ENCODE assay signal across 12 cellular contexts in the genomic region with DNA sequence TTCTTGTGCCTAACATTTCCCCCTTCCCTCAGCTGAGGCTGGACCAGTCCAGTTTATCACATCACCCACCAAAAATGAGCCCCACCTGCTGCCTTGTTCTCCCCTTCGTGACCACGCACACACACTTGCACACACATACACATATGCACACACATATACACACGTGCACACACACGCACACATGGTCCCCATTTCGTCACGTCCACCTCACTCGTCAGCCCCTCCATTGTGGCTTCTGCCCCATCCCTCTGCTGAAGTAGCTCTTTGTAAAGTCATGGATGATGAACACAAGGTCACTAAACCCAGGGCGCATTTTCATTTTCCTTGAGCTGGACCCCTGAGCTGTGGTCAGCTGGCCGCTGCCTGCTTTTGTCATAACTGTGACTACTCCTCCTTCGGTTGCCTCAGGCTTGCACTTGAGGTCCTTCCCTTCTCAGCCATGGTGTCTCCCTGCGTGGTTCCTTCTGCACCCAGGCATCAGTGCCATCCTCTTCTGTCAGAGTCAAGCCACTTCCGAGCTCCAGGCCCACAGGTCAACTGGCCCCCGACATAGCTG.
A peak's percentile ranks its signal among the peaks of the same experiment; 100 is the strongest.
DNase-seq lines count a peak whose midpoint lies in the region; ATAC-seq and TF ChIP-seq lines count a peak whose summit lies in the region.
"Had no signal": no experiment of that assay in that cellular context is flagged by ENCODE, and none has a peak within 500 bp of the region (broad histone marks: within the 10 kb centered on the region; RNA-seq: fewer than 3 reads in every experiment).

No MANE protein-coding gene starts in this region.

- H3K27me3 ChIP-seq in SJSA1 (replicated peaks) (no peaks in the 10 kb centered on the region), transverse colon (no peaks in the 10 kb centered on the region)

- H3K36me3 ChIP-seq in SJSA1, result no peaks in the 10 kb centered on the region
- no peaks in the 10 kb centered on the region for H3K36me3 ChIP-seq in transverse colon

- H3K27ac ChIP-seq in SJSA1 (peak overlapping the region; percentile 93), transverse colon (peak overlapping the region in 1 of 4 donors; percentile 37)

- H3K36me3 Mint-ChIP-seq in activated naive CD4-positive, alpha-beta T cell treated with anti-CD3 and anti-CD28 coated beads, Interleukin-2, amount 50 U/mL, for 72 hours, result no peaks in the 10 kb centered on the region
- no peaks in the 10 kb centered on the region for H3K36me3 Mint-ChIP-seq in stimulated activated effector memory CD8-positive, alpha-beta T cell treated with anti-CD3 and anti-CD28 coated beads, Interleukin-12 subunit alpha, Interleukin-12 subunit beta, amount 100 ng/mL, for 72 hours

- peak in 1 of 2 donors; percentile 7 for ATAC-seq in activated naive CD4-positive, alpha-beta T cell treated with anti-CD3 and anti-CD28 coated beads, Interleukin-2, amount 50 U/mL, for 72 hours
- peak; percentile 23 for ATAC-seq in HG02981 (IDR thresholded peaks at IDR 0.05; ENCODE audit: unreplicated experiment)
- no peak for ATAC-seq in stimulated activated effector memory CD8-positive, alpha-beta T cell treated with anti-CD3 and anti-CD28 coated beads, Interleukin-12 subunit alpha, Interleukin-12 subunit beta, amount 100 ng/mL, for 72 hours

- intact Hi-C loops in transverse colon (cut with DNase I; ENCODE audit: low total_unique reads), result no loop called here

- no peak for TF ChIP-seq CTCF in transverse colon (IDR thresholded peaks at IDR 0.05)

- H3K4me1 Mint-ChIP-seq in stimulated activated effector memory CD8-positive, alpha-beta T cell treated with anti-CD3 and anti-CD28 coated beads, Interleukin-12 subunit alpha, Interleukin-12 subunit beta, amount 100 ng/mL, for 72 hours, result peaks cover 33% of the 10 kb centered on the region

- no peaks in the 10 kb centered on the region for H3K9me3 Mint-ChIP-seq in activated naive CD4-positive, alpha-beta T cell treated with anti-CD3 and anti-CD28 coated beads, Interleukin-2, amount 50 U/mL, for 72 hours
- H3K9me3 Mint-ChIP-seq in stimulated activated effector memory CD8-positive, alpha-beta T cell treated with anti-CD3 and anti-CD28 coated beads, Interleukin-12 subunit alpha, Interleukin-12 subunit beta, amount 100 ng/mL, for 72 hours, result no peaks in the 10 kb centered on the region

- peak overlapping the region; percentile 9 to 17 for H3K27ac Mint-ChIP-seq in activated naive CD4-positive, alpha-beta T cell treated with anti-CD3 and anti-CD28 coated beads, Interleukin-2, amount 50 U/mL, for 72 hours
- no peak overlapping the region for H3K27ac Mint-ChIP-seq in stimulated activated effector memory CD8-positive, alpha-beta T cell treated with anti-CD3 and anti-CD28 coated beads, Interleukin-12 subunit alpha, Interleukin-12 subunit beta, amount 100 ng/mL, for 72 hours

- H3K4me3 ChIP-seq in SJSA1, result no peak overlapping the region
- H3K4me3 ChIP-seq in transverse colon, result no peak overlapping the region

- TF ChIP-seq EP300 in transverse colon (IDR thresholded peaks at IDR 0.05; ENCODE audit: low read depth), result no peak

- in situ Hi-C loops in transverse colon (cut with MboI; ENCODE audit: low pct_ligation_motif_present in 1 of 4, low pct_unique_long_range_greater_than_20kb in 1 of 4, low sequenced_read_pairs in 3 of 4), result loop anchor here in 2 of 4 donors (25.0 kb wide), 1 partner anchor 129 kb away; no protein-coding TSS in a partner anchor

- WGBS in transverse colon (ENCODE audit: low coverage in 1 of 2), 2 donors, result 68 to 74% methylated on average over 6 to 13 of the region's 13 CpGs

- peaks cover 45% of the 10 kb centered on the region for H3K4me1 ChIP-seq in SJSA1 (replicated peaks)
- peaks cover 18 to 35% (median 28%) of the 10 kb centered on the region in 4 donors for H3K4me1 ChIP-seq in transverse colon

- DNase-seq in activated naive CD4-positive, alpha-beta T cell treated with anti-CD3 and anti-CD28 coated beads, Interleukin-2, amount 50 U/mL, for 72 hours (ENCODE audit: low spot score in 2 of 2), result no peak
- no peak for DNase-seq in activated naive CD4-positive, alpha-beta T cell treated with anti-CD3 and anti-CD28 coated beads, Interleukin-2, amount 50 U/mL, for 16 hours
- no peak for DNase-seq in SJSA1 (ENCODE audit: low read depth in 1 of 2, low spot score in 2 of 2)
- DNase-seq in stimulated activated effector memory CD8-positive, alpha-beta T cell treated with anti-CD3 and anti-CD28 coated beads, Interleukin-12 subunit alpha, Interleukin-12 subunit beta, amount 100 ng/mL, for 72 hours (ENCODE audit: low spot score in 2 of 2), result no peak
- no peak for DNase-seq in GM19238 (ENCODE audit: insufficient read length, low spot score)
- DNase-seq in DMS153 treated with DMSO at 0.1 percent for 48 hours (lab: John Stamatoyannopoulos, UW; ENCODE audit: unreplicated experiment), result no peak
- DNase-seq in transverse colon, result no peak
- DNase-seq: activated CD4-positive, CD25-positive, alpha-beta regulatory T cell treated with anti-CD3 and anti-CD28 coated beads, Interleukin-2, amount 50 U/mL, for 72 hours; NCI-H2029; retina; stimulated activated naive CD8-positive, alpha-beta T cell treated with anti-CD3 and anti-CD28 coated beads, Interleukin-15, Interleukin-2, amounts not matched to agents 100 U/mL and 50 U/mL, for 24 hours had no signal

- H3K9me3 ChIP-seq in SJSA1 (replicated peaks) (no peaks in the 10 kb centered on the region), transverse colon (no peaks in the 10 kb centered on the region)

- no peak for TF ChIP-seq POLR2A in transverse colon (IDR thresholded peaks at IDR 0.05)

- H3K4me3 Mint-ChIP-seq in stimulated activated effector memory CD8-positive, alpha-beta T cell treated with anti-CD3 and anti-CD28 coated beads, Interleukin-12 subunit alpha, Interleukin-12 subunit beta, amount 100 ng/mL, for 72 hours, result peak overlapping the region; percentile 21
